27 cellular contexts compared by ENCODE assay signal in genomic region chr4:135839712-135840111, GRCh38.
"Had no signal": no experiment of that assay in that cellular context is flagged by ENCODE, and none has a peak within 500 bp of the region (broad histone marks: within the 10 kb centered on the region; RNA-seq: fewer than 3 reads in every experiment).

No MANE protein-coding gene starts in this region.

- H2AFZ ChIP-seq: neural progenitor cell, parathyroid adenoma had no signal

- DNase-seq: naive B cell; naive thymus-derived CD8-positive, alpha-beta T cell; nephron progenitor cell; ovary; posterior cingulate gyrus; psoas muscle; right cardiac atrium; right lobe of liver; sigmoid colon; small intestine; stimulated activated CD4-positive, alpha-beta T cell treated with anti-CD3 and anti-CD28 coated beads, Interleukin-15, amount 100 ng/mL, for 24 hours; stimulated activated CD4-positive, alpha-beta T cell treated with anti-CD3 and anti-CD28 coated beads, Interleukin-2, amount 100 ng/mL, for 24 hours; stimulated activated CD4-positive, alpha-beta T cell treated with anti-CD3 and anti-CD28 coated beads, Interleukin-2, amount 100 ng/mL, for 48 hours; stimulated activated CD4-positive, alpha-beta T cell treated with anti-CD3 and anti-CD28 coated beads, Interleukin-4, amount 100 ng/mL, for 24 hours; stimulated activated naive B cell treated with anti-CD40 and anti-IgM and Interleukin-4, amounts not matched to agents 10 μg/mL and 1 μg/mL and 100 μg/mL, for 72 hours; stimulated activated naive CD4-positive, alpha-beta T cell treated with Interleukin-2 at 50 U/mL for 16 hours; stomach; thyroid gland; trophoblast cell; upper lobe of left lung had no signal

- H3K27ac ChIP-seq: neural progenitor cell, ovary, parathyroid adenoma, psoas muscle, right lobe of liver, sigmoid colon, stomach, thoracic aorta, thyroid gland, tibial nerve, upper lobe of left lung, vagina had no signal

- H3K4me1 ChIP-seq: neural progenitor cell, parathyroid adenoma, psoas muscle, right lobe of liver, sigmoid colon, stomach, thyroid gland, tibial nerve, upper lobe of left lung, vagina had no signal

- H3K4me2 ChIP-seq: neural progenitor cell had no signal

- H3K79me2 ChIP-seq: parathyroid adenoma had no signal

- H3K36me3 ChIP-seq: neural progenitor cell, ovary, right lobe of liver, sigmoid colon, stomach, thoracic aorta, thyroid gland, tibial nerve, upper lobe of left lung, vagina had no signal

- H3K9me3 ChIP-seq: ovary, psoas muscle, right lobe of liver, sigmoid colon, stomach, thoracic aorta, thyroid gland, tibial nerve, upper lobe of left lung, vagina had no signal

- ATAC-seq: naive thymus-derived CD8-positive, alpha-beta T cell; natural killer cell treated with Interleukin-12 subunit alpha and Interleukin-12 subunit beta and Interleukin-15 and Interleukin-18, amount 100 ng/mL, for 72 hours; psoas muscle; right cardiac atrium; right lobe of liver; stimulated activated effector memory CD8-positive, alpha-beta T cell treated with anti-CD3 and anti-CD28 coated beads, Interleukin-12 subunit alpha, Interleukin-12 subunit beta, amount 100 ng/mL, for 72 hours; stimulated activated naive B cell treated with anti-CD40 and anti-IgM and Interleukin-4, amounts not matched to agents 10 μg/mL and 1 μg/mL and 100 μg/mL, for 72 hours had no signal

- H3K4me3 ChIP-seq: neural progenitor cell, ovary, psoas muscle, right lobe of liver, sigmoid colon, stomach, thoracic aorta, thyroid gland, tibial nerve, upper lobe of left lung, vagina had no signal

- H3K27me3 ChIP-seq: neural progenitor cell, ovary, right lobe of liver, sigmoid colon, stomach, thyroid gland, tibial nerve, upper lobe of left lung, vagina had no signal
